10 cellular contexts compared by ENCODE assay signal in the genomic region with DNA sequence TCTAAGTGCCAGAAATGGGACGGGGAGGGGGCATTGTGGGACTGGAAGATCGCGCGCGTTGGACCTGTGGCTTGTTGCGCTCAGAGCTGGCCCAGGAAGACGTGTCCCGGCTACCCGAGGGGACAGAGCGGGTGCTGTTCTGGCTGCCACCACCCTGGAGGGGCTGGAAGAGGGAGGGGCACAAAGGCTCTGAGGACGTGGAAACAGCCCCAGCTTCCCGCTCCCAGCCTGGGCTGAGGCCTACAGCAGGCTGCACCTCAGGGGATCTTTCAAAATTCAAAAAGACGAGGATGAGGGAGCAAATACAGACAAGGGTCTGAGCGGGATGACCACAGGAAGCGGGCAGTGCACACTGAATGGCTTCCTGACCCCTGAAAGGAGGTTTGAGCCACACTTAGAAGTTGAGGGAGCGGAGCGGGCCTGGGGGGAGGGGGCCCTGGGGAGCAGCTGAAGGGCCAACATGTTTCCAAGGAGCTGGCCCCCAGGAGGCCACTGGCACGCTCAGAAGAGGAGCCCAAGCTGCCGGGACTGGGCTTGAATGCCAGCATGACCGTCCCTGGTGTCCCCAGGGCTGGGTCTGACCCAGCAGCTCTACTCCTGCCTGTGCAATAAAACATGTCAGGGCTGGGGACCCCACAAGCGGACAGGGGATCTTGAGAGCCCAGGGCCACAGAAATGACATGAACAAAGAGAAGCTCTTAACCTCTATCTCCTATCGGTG. TPM values are rescaled to one million over a fixed set of nuclear protein-coding genes. Genes with fewer than 3 reads are reported as not detected.
DNase-seq lines count a peak whose midpoint lies in the region; ATAC-seq and TF ChIP-seq lines count a peak whose summit lies in the region.
"Had no signal": no experiment of that assay in that cellular context is flagged by ENCODE, and none has a peak within 500 bp of the region (broad histone marks: within the 10 kb centered on the region; RNA-seq: fewer than 3 reads in every experiment).

No MANE protein-coding gene starts in this region.

- ATAC-seq in activated T-cell treated with anti-CD3 and anti-CD28 coated beads, Interleukin-2, amount 50 U/mL, for 72 hours (replicated peaks in 1 of 2) = no peak
- no peak for ATAC-seq in activated naive CD8-positive, alpha-beta T cell treated with anti-CD3 and anti-CD28 coated beads, Interleukin-2, amount 10 ng/mL, durations not matched to agents 7 days and 5 days (ENCODE audit: low read depth)

- no peak overlapping the region for H3K27ac ChIP-seq in stomach smooth muscle (ENCODE audit: low read length)

- H3K27me3 Mint-ChIP-seq in activated T-cell treated with anti-CD3 and anti-CD28 coated beads, Interleukin-2, amount 50 U/mL, for 72 hours (ENCODE audit: low read depth) = peaks cover 3% of the 10 kb centered on the region
- H3K27me3 Mint-ChIP-seq in activated naive CD8-positive, alpha-beta T cell treated with anti-CD3 and anti-CD28 coated beads, Interleukin-2, amount 10 ng/mL, durations not matched to agents 7 days and 5 days = peaks cover 18% of the 10 kb centered on the region

- no peak for TF ChIP-seq POLR2A in lower leg skin (IDR thresholded peaks at IDR 0.05)

- no peak for DNase-seq in activated T-cell treated with anti-CD3 and anti-CD28 coated beads, Interleukin-2, amount 50 U/mL, for 72 hours
- DNase-seq in activated T-cell treated with anti-CD3 and anti-CD28 coated beads for 4 hours = no peak
- DNase-seq in activated naive CD8-positive, alpha-beta T cell treated with anti-CD3 and anti-CD28 coated beads, Interleukin-2, amount 10 ng/mL, durations not matched to agents 7 days and 5 days = no peak
- no peak for DNase-seq in lower leg skin (ENCODE audit: low spot score in 2 of 2)
- no peak for DNase-seq in NCI-H526 treated with DMSO at 0.1 percent for 48 hours (lab: John Stamatoyannopoulos, UW)
- DNase-seq in NOMO-1 (lab: John Stamatoyannopoulos, UW; ENCODE audit: unreplicated experiment in 2 of 2) = no peak
- no peak for DNase-seq in COLO668 (lab: John Stamatoyannopoulos, UW; ENCODE audit: unreplicated experiment)

- H3K9ac ChIP-seq in stomach smooth muscle (ENCODE audit: low read length in 2 of 2) = no peak overlapping the region

- no peaks in the 10 kb centered on the region for H3K9me3 ChIP-seq in stomach smooth muscle (ENCODE audit: control insufficient read depth in 2 of 2, low read length in 2 of 2)

- TF ChIP-seq CTCF in lower leg skin (IDR thresholded peaks at IDR 0.05) = no peak

- no peaks in the 10 kb centered on the region for H3K36me3 ChIP-seq in stomach smooth muscle (ENCODE audit: control insufficient read depth in 2 of 2, insufficient read depth in 2 of 2, low read length in 2 of 2)

- peaks cover 9% of the 10 kb centered on the region for H3K4me1 ChIP-seq in stomach smooth muscle (ENCODE audit: control insufficient read depth, insufficient read depth, low read length)

- 72 to 73% methylated on average over 22 of the region's 22 CpGs for WGBS in lower leg skin, 2 donors

- H3K9me3 Mint-ChIP-seq in activated T-cell treated with anti-CD3 and anti-CD28 coated beads, Interleukin-2, amount 50 U/mL, for 72 hours = no peaks in the 10 kb centered on the region
- no peaks in the 10 kb centered on the region for H3K9me3 Mint-ChIP-seq in activated naive CD8-positive, alpha-beta T cell treated with anti-CD3 and anti-CD28 coated beads, Interleukin-2, amount 10 ng/mL, durations not matched to agents 7 days and 5 days

- peaks cover 15 to 29% of the 10 kb centered on the region in 2 donors for H3K27me3 ChIP-seq in stomach smooth muscle (ENCODE audit: control insufficient read depth in 1 of 2, insufficient read depth in 2 of 2, low read length in 2 of 2)

- intact Hi-C loops in lower leg skin (cut with DNase I; ENCODE audit: low total_unique reads) = no loop called here

- peak overlapping the region; percentile 49 for H3K4me3 ChIP-seq in lower leg skin (ENCODE audit: low read depth, poor library complexity, severe bottlenecking)
- H3K4me3 ChIP-seq in stomach smooth muscle (ENCODE audit: low read length in 2 of 2) = peak overlapping the region; percentile 22 to 57

- peak overlapping the region; percentile 82 to 83 for H3K4me3 Mint-ChIP-seq in activated T-cell treated with anti-CD3 and anti-CD28 coated beads, Interleukin-2, amount 50 U/mL, for 72 hours
- H3K4me3 Mint-ChIP-seq in activated naive CD8-positive, alpha-beta T cell treated with anti-CD3 and anti-CD28 coated beads, Interleukin-2, amount 10 ng/mL, durations not matched to agents 7 days and 5 days = peak overlapping the region; percentile 76

- H3K27ac Mint-ChIP-seq in activated T-cell treated with anti-CD3 and anti-CD28 coated beads, Interleukin-2, amount 50 U/mL, for 72 hours = no peak overlapping the region
- H3K27ac Mint-ChIP-seq in activated naive CD8-positive, alpha-beta T cell treated with anti-CD3 and anti-CD28 coated beads, Interleukin-2, amount 10 ng/mL, durations not matched to agents 7 days and 5 days = no peak overlapping the region

- peaks cover 0 to 2% of the 10 kb centered on the region in 2 donors for H3K36me3 Mint-ChIP-seq in activated T-cell treated with anti-CD3 and anti-CD28 coated beads, Interleukin-2, amount 50 U/mL, for 72 hours (ENCODE audit: insufficient read depth in 2 of 2)
- no peaks in the 10 kb centered on the region for H3K36me3 Mint-ChIP-seq in activated naive CD8-positive, alpha-beta T cell treated with anti-CD3 and anti-CD28 coated beads, Interleukin-2, amount 10 ng/mL, durations not matched to agents 7 days and 5 days

- H3K4me1 Mint-ChIP-seq in activated T-cell treated with anti-CD3 and anti-CD28 coated beads, Interleukin-2, amount 50 U/mL, for 72 hours (ENCODE audit: low read depth) = peaks cover 38% of the 10 kb centered on the region
- H3K4me1 Mint-ChIP-seq in activated naive CD8-positive, alpha-beta T cell treated with anti-CD3 and anti-CD28 coated beads, Interleukin-2, amount 10 ng/mL, durations not matched to agents 7 days and 5 days = peaks cover 21% of the 10 kb centered on the region

- POLR2A ChIA-PET in activated naive CD8-positive, alpha-beta T cell treated with anti-CD3 and anti-CD28 coated beads, Interleukin-2, amount 10 ng/mL, durations not matched to agents 7 days and 5 days (lab: Charles Lee) = interaction anchor here (1.0 to 1.1 kb wide), 2 partner anchors 20 to 200 kb away, joined by 3 read pairs; partner anchors contain the start of gene PTPRA

RNA-seq across cellular contexts. Expression of gene OXT, which starts 1.3 kb away (rescaled TPM):
- 1 to 10 TPM; 1.2 to 1.8 TPM for total RNA-seq in activated T-cell treated with anti-CD3 and anti-CD28 coated beads, Interleukin-2, amount 50 U/mL, for 72 hours
- under 1 TPM; 0.68 to 0.89 TPM for total RNA-seq in activated naive CD8-positive, alpha-beta T cell treated with anti-CD3 and anti-CD28 coated beads, Interleukin-2, amount 10 ng/mL, durations not matched to agents 7 days and 5 days
- total RNA-seq in lower leg skin = not detected
- total RNA-seq: T-helper 2 cell treated with Interferon-gamma antibody and Interleukin-4, amounts not matched to agents 100 ng/mL and 5 ng/mL, for 36 hours had no signal

RNA-seq across cellular contexts. Expression of gene AVP, which starts 11.8 kb away (rescaled TPM):
- not detected for total RNA-seq in activated T-cell treated with anti-CD3 and anti-CD28 coated beads, Interleukin-2, amount 50 U/mL, for 72 hours
- total RNA-seq in activated naive CD8-positive, alpha-beta T cell treated with anti-CD3 and anti-CD28 coated beads, Interleukin-2, amount 10 ng/mL, durations not matched to agents 7 days and 5 days = not detected
- total RNA-seq in lower leg skin = not detected
- total RNA-seq: T-helper 2 cell treated with Interferon-gamma antibody and Interleukin-4, amounts not matched to agents 100 ng/mL and 5 ng/mL, for 36 hours had no signal

RNA-seq across cellular contexts. Expression of gene MRPS26, which starts 26.8 kb away (rescaled TPM):
- 100 to 1,000 TPM; 100 to 155 TPM for total RNA-seq in activated T-cell treated with anti-CD3 and anti-CD28 coated beads, Interleukin-2, amount 50 U/mL, for 72 hours
- 10 to 100 TPM; 30.4 to 32.6 TPM for total RNA-seq in activated naive CD8-positive, alpha-beta T cell treated with anti-CD3 and anti-CD28 coated beads, Interleukin-2, amount 10 ng/mL, durations not matched to agents 7 days and 5 days
- 10 to 100 TPM; 71.5 to 86.4 (median 76.5) TPM for total RNA-seq in lower leg skin

RNA-seq across cellular contexts. Expression of gene GNRH2, which starts 29.3 kb away (rescaled TPM):
- total RNA-seq in activated T-cell treated with anti-CD3 and anti-CD28 coated beads, Interleukin-2, amount 50 U/mL, for 72 hours = 10 to 100 TPM in 1 of 2 donors, 1 to 10 TPM in 1; 5.5 to 87.1 TPM
- total RNA-seq in activated naive CD8-positive, alpha-beta T cell treated with anti-CD3 and anti-CD28 coated beads, Interleukin-2, amount 10 ng/mL, durations not matched to agents 7 days and 5 days = 1 to 10 TPM in 1 of 2 experiments, under 1 TPM in 1; 0.85 to 1.6 TPM
- not detected for total RNA-seq in lower leg skin
- total RNA-seq: mesenteric fat pad had no signal
